ENCODE assay signal across 10 cellular contexts in genomic region chrX:108437789-108438623, GRCh38. TPM values are rescaled to one million over a fixed set of nuclear protein-coding genes. Genes with fewer than 3 reads are reported as not detected.
A peak's percentile ranks its signal among the peaks of the same experiment; 100 is the strongest.
DNase-seq lines count a peak whose midpoint lies in the region; ATAC-seq and TF ChIP-seq lines count a peak whose summit lies in the region.
"Had no signal": no experiment of that assay in that cellular context is flagged by ENCODE, and none has a peak within 500 bp of the region (broad histone marks: within the 10 kb centered on the region; RNA-seq: fewer than 3 reads in every experiment).

COL4A6 (minus strand) TSS chrX:108438422; CDS start chrX:108438196, 226 bp downstream.

- TF ChIP-seq CTCF in LNCaP clone FGC (IDR thresholded peaks at IDR 0.05; ENCODE audit: control insufficient read depth, extremely low read depth, insufficient read depth) = no peak
- no peak for TF ChIP-seq CTCF in cardiac fibroblast (IDR thresholded peaks at IDR 0.05; ENCODE audit: low read depth, low read length)
- no peak for TF ChIP-seq CTCF in suprapubic skin (IDR thresholded peaks at IDR 0.05)
- TF ChIP-seq CTCF in spleen (IDR thresholded peaks at IDR 0.05 in 8 of 11, conservative IDR thresholded peaks at IDR 0.05 in 3 of 11) = no peak

- peaks cover 10% of the 10 kb centered on the region for H3K4me1 ChIP-seq in suprapubic skin
- H3K4me1 ChIP-seq in spleen = no peaks in the 10 kb centered on the region

- H3K36me3 ChIP-seq in suprapubic skin (no peaks in the 10 kb centered on the region), spleen (no peaks in the 10 kb centered on the region)

- DNase-seq in LNCaP clone FGC (ENCODE audit: low read depth) (no peak), cardiac fibroblast (ENCODE audit: low read depth in 2 of 2) (no peak), iPS-NIHi7 (ENCODE audit: extremely low spot score) (peak; percentile 81), suprapubic skin (ENCODE audit: low spot score in 2 of 2) (no peak), spleen (no peak)
- no peak for DNase-seq in stimulated activated CD4-positive, alpha-beta T cell treated with anti-CD3 and anti-CD28 coated beads, Interleukin-12 subunit alpha, Interleukin-12 subunit beta, amount 100 ng/mL, for 4 hours
- DNase-seq: left colon; stimulated activated naive CD4-positive, alpha-beta T cell had no signal

- intact Hi-C loops in spleen (cut with DNase I; ENCODE audit: low total_unique reads) = no loop called here

- H3K4me3 ChIP-seq in LNCaP clone FGC (ENCODE audit: low read depth, low read length) (peak within 1 kb of the TSS; percentile 69), cardiac fibroblast (replicated peaks in 1 of 2; ENCODE audit: low read depth in 2 of 2, low read length in 2 of 2) (peak within 1 kb of the TSS; percentile 42 to 65), suprapubic skin (peak within 1 kb of the TSS; percentile 51), spleen (peak within 1 kb of the TSS in 2 of 8 donors; percentile 41 to 59)

- TF ChIP-seq EP300 in suprapubic skin (IDR thresholded peaks at IDR 0.05) = no peak

- 25% methylated on average over 19 of the region's 28 CpGs for WGBS in suprapubic skin
- WGBS in spleen, 5 donors = 9 to 31% (median 14%) methylated on average over 17 to 28 of the region's 28 CpGs

- ATAC-seq in GM21723 (IDR thresholded peaks at IDR 0.05; ENCODE audit: unreplicated experiment) (no peak), HG03520 (IDR thresholded peaks at IDR 0.05; ENCODE audit: unreplicated experiment) (no peak)
- ATAC-seq: left colon had no signal

- no peak for TF ChIP-seq POLR2A in suprapubic skin (IDR thresholded peaks at IDR 0.05)
- TF ChIP-seq POLR2A in spleen (IDR thresholded peaks at IDR 0.05) = no peak

- H3K9me3 ChIP-seq in suprapubic skin (no peaks in the 10 kb centered on the region), spleen (no peaks in the 10 kb centered on the region)

- H3K27me3 ChIP-seq in suprapubic skin (no peaks in the 10 kb centered on the region), spleen (replicated peaks in 1 of 7) (peaks cover 0 to 34% (median 16%) of the 10 kb centered on the region in 7 donors)

- no peak within 1 kb of the TSS for H3K27ac ChIP-seq in suprapubic skin
- H3K27ac ChIP-seq in spleen = no peak within 1 kb of the TSS

RNA-seq across cellular contexts. Expression of gene COL4A6, which starts in this region (rescaled TPM):
- total RNA-seq in suprapubic skin (10 to 100 TPM; 14.9 to 20.7 (median 16.5) TPM), spleen (1 to 10 TPM in 4 of 7 donors, under 1 TPM in 3; 0.17 to 4.8 (median 1.1) TPM)
- polyA plus RNA-seq in spleen = under 1 TPM; 0.15 to 0.93 (median 0.26) TPM
